In genomic region chr1:212432163-212432705, GRCh38 we compare ENCODE assay signal across 8 cellular contexts. TPM values are rescaled to one million over a fixed set of nuclear protein-coding genes. Genes with fewer than 3 reads are reported as not detected.
DNase-seq lines count a peak whose midpoint lies in the region; ATAC-seq and TF ChIP-seq lines count a peak whose summit lies in the region.

No MANE protein-coding gene starts in this region.

- no peaks in the 10 kb centered on the region for H3K27me3 ChIP-seq in sigmoid colon

- 19 to 48% methylated on average over 9 of the region's 9 CpGs for WGBS in sigmoid colon, 2 donors

- TF ChIP-seq CTCF in GM12875 (IDR thresholded peaks at IDR 0.05; ENCODE audit: borderline replicate concordance, insufficient read depth, low read depth, low read length) (no peak), fibroblast of pulmonary artery (IDR thresholded peaks at IDR 0.05; ENCODE audit: low read length, missing control alignments) (no peak), sigmoid colon (IDR thresholded peaks at IDR 0.05) (no peak)

- DNase-seq in SK-N-MC (ENCODE audit: low read depth, low spot score) (no peak), fibroblast of pulmonary artery (ENCODE audit: low read depth) (no peak), sigmoid colon (no peak), G401 (ENCODE audit: low spot score) (no peak), NOMO-1 treated with DMSO at 0.1 percent for 48 hours (lab: John Stamatoyannopoulos, UW; ENCODE audit: unreplicated experiment) (no peak)

- H3K27ac ChIP-seq in SK-N-MC: no peak overlapping the region
- peak overlapping the region; percentile 76 to 90 (median 88) for H3K27ac ChIP-seq in sigmoid colon

- H3K4me1 ChIP-seq in sigmoid colon: peaks cover 0 to 18% (median 13%) of the 10 kb centered on the region in 4 donors

- H3K4me3 ChIP-seq in GM12875 (ENCODE audit: low read depth, low read length) (peak overlapping the region; percentile 70), SK-N-MC (peak overlapping the region; percentile 90), fibroblast of pulmonary artery (replicated peaks; ENCODE audit: low read depth, low read length) (peak overlapping the region; percentile 48), sigmoid colon (peak overlapping the region; percentile 18 to 96 (median 80))

- H3K36me3 ChIP-seq in SK-N-MC (ENCODE audit: insufficient read depth, low read length) (no peaks in the 10 kb centered on the region), sigmoid colon (no peaks in the 10 kb centered on the region)

- in situ Hi-C loops in G401 (cut with HindIII; ENCODE audit: low sequenced_read_pairs): no loop called here

- intact Hi-C loops in sigmoid colon (cut with DNase I): loop anchor here (5.0 kb wide), 2 partner anchors 145 to 395 kb away; partner anchors contain the start of genes DTL, INTS7 and PPP2R5A

- no peak for TF ChIP-seq POLR2A in sigmoid colon (IDR thresholded peaks at IDR 0.05)

- H3K9ac ChIP-seq in SK-N-MC (ENCODE audit: insufficient read length): peak overlapping the region; percentile 85

- no peak for ATAC-seq in GM18909 (IDR thresholded peaks at IDR 0.05; ENCODE audit: poor library complexity, unreplicated experiment)
- ATAC-seq in activated CD4-positive, CD25-positive, alpha-beta regulatory T cell treated with anti-CD3 and anti-CD28 coated beads, Interleukin-2, amount 50 U/mL, for 24 hours: no peak

- H3K9me3 ChIP-seq in SK-N-MC (ENCODE audit: low read depth, low read length) (no peaks in the 10 kb centered on the region), sigmoid colon (no peaks in the 10 kb centered on the region)

- TF ChIP-seq EP300 in sigmoid colon (IDR thresholded peaks at IDR 0.05): no peak

RNA-seq across cellular contexts. Expression of gene NENF, which starts 0.5 kb away (rescaled TPM):
- 100 to 1,000 TPM; 100 to 136 (median 120) TPM for total RNA-seq in sigmoid colon
- polyA plus RNA-seq in sigmoid colon: 10 to 100 TPM; 27.0 to 66.1 (median 42.1) TPM
- total RNA-seq in G401 (2014; rRNA removed; shearing (Covaris generic)): 58.2 and 135 TPM in 2 replicates

RNA-seq across cellular contexts. Expression of gene PACC1, which starts 17.5 kb away (rescaled TPM):
- 1 to 10 TPM; 1.6 to 6.9 (median 3.0) TPM for total RNA-seq in sigmoid colon
- 1 to 10 TPM in 2 of 3 donors, under 1 TPM in 1; 0.60 to 4.6 (median 1.8) TPM for polyA plus RNA-seq in sigmoid colon
- 12.4 and 25.2 TPM in 2 replicates for total RNA-seq in G401 (2014; rRNA removed; shearing (Covaris generic))
